18 cellular contexts compared by ENCODE assay signal in genomic region chr1:242178924-242179708, GRCh38.
A peak's percentile ranks its signal among the peaks of the same experiment; 100 is the strongest.
DNase-seq lines count a peak whose midpoint lies in the region; TF ChIP-seq lines count a peak whose summit lies in the region.
"Had no signal": no experiment of that assay in that cellular context is flagged by ENCODE, and none has a peak within 500 bp of the region (broad histone marks: within the 10 kb centered on the region; RNA-seq: fewer than 3 reads in every experiment).

No MANE protein-coding gene starts in this region.

- WGBS in HUES64 = 33% methylated on average over 8 of the region's 8 CpGs

- no peaks in the 10 kb centered on the region for H3K27me3 ChIP-seq in HUES64 (ENCODE audit: insufficient read depth, low read length)
- H3K27me3 ChIP-seq: gastrocnemius medialis, vagina had no signal

- TF ChIP-seq CTCF in foreskin fibroblast (IDR thresholded peaks at IDR 0.05; ENCODE audit: low read depth, low read length) = no peak

- no peaks in the 10 kb centered on the region for H3K36me3 Mint-ChIP-seq in T-helper 2 cell treated with Interferon-gamma antibody and Interleukin-4, amounts not matched to agents 5 μg/mL and 100 μg/mL, for 36 hours (ENCODE audit: low read depth)
- H3K36me3 Mint-ChIP-seq: activated naive CD4-positive, alpha-beta T cell treated with anti-CD3 and anti-CD28 coated beads, Interleukin-2, amount 50 U/mL, for 72 hours; CD4-positive, alpha-beta memory T cell had no signal

- peak overlapping the region; percentile 52 for H3K27ac ChIP-seq in HUES64 (ENCODE audit: low read depth, low read length)
- H3K27ac ChIP-seq: A549, gastrocnemius medialis, vagina had no signal

- no peak overlapping the region for H3K27ac Mint-ChIP-seq in T-helper 2 cell treated with Interferon-gamma antibody and Interleukin-4, amounts not matched to agents 5 μg/mL and 100 μg/mL, for 36 hours
- H3K27ac Mint-ChIP-seq: activated naive CD4-positive, alpha-beta T cell treated with anti-CD3 and anti-CD28 coated beads, Interleukin-2, amount 50 U/mL, for 72 hours; CD4-positive, alpha-beta memory T cell had no signal

- H3K36me3 ChIP-seq in HUES64 (ENCODE audit: insufficient read depth, low read length) = no peaks in the 10 kb centered on the region
- H3K36me3 ChIP-seq: gastrocnemius medialis, vagina had no signal

- no peaks in the 10 kb centered on the region for H3K9me3 ChIP-seq in HUES64 (ENCODE audit: insufficient read depth, low read depth, low read length)
- H3K9me3 ChIP-seq: A549, gastrocnemius medialis, vagina had no signal

- no peak overlapping the region for H3K9ac ChIP-seq in HUES64 (ENCODE audit: low read depth, low read length)

- H3K4me3 Mint-ChIP-seq in T-helper 2 cell treated with Interferon-gamma antibody and Interleukin-4, amounts not matched to agents 5 μg/mL and 100 μg/mL, for 36 hours = no peak overlapping the region
- H3K4me3 Mint-ChIP-seq: CD4-positive, alpha-beta memory T cell had no signal

- peaks cover 6% of the 10 kb centered on the region for H3K9me3 Mint-ChIP-seq in T-helper 2 cell treated with Interferon-gamma antibody and Interleukin-4, amounts not matched to agents 5 μg/mL and 100 μg/mL, for 36 hours

- DNase-seq in NCI-H2107 treated with DMSO at 0.1 percent for 48 hours (lab: John Stamatoyannopoulos, UW; ENCODE audit: unreplicated experiment) (peak; percentile 32), NCI-H2107 (lab: John Stamatoyannopoulos, UW) (no peak), epidermal melanocyte (ENCODE audit: insufficient read length, low spot score) (peak; percentile 44), superior temporal gyrus (ENCODE audit: extremely low spot score) (peak; percentile 88), NCI-H2029 treated with DMSO at 0.1 percent for 48 hours (lab: John Stamatoyannopoulos, UW) (no peak), foreskin fibroblast (no peak)
- DNase-seq in T-helper 2 cell treated with Interferon-gamma antibody and Interleukin-4, amounts not matched to agents 5 μg/mL and 100 μg/mL, for 36 hours (ENCODE audit: low spot score) = no peak
- DNase-seq: activated CD4-positive, alpha-beta T cell treated with anti-CD3 and anti-CD28 coated beads for 1 hour; activated T-cell treated with anti-CD3 and anti-CD28 coated beads, Interleukin-2, amount 50 U/mL, for 1 hour; CD4-positive, alpha-beta memory T cell; gastrocnemius medialis; kidney glomerular epithelial cell; NCI-H526; stimulated activated naive CD8-positive, alpha-beta T cell treated with anti-CD3 and anti-CD28 coated beads, Interleukin-15, Interleukin-2, amounts not matched to agents 100 U/mL and 50 U/mL, for 24 hours had no signal

- H3K4me3 ChIP-seq in HUES64 (ENCODE audit: low read length) (no peak overlapping the region), foreskin fibroblast (ENCODE audit: low read depth in 1 of 2, low read length in 2 of 2) (no peak overlapping the region)
- H3K4me3 ChIP-seq: A549, gastrocnemius medialis, vagina had no signal

- no peaks in the 10 kb centered on the region for H3K4me1 Mint-ChIP-seq in T-helper 2 cell treated with Interferon-gamma antibody and Interleukin-4, amounts not matched to agents 5 μg/mL and 100 μg/mL, for 36 hours (ENCODE audit: low read depth)
- H3K4me1 Mint-ChIP-seq: CD4-positive, alpha-beta memory T cell had no signal

- no peaks in the 10 kb centered on the region for H3K27me3 Mint-ChIP-seq in T-helper 2 cell treated with Interferon-gamma antibody and Interleukin-4, amounts not matched to agents 5 μg/mL and 100 μg/mL, for 36 hours (ENCODE audit: low read depth)

- H3K4me1 ChIP-seq in HUES64 (ENCODE audit: insufficient read depth, low read length) = peaks cover 31% of the 10 kb centered on the region
- H3K4me1 ChIP-seq: A549, gastrocnemius medialis, vagina had no signal

Comparison
In these comparisons a context has a peak if more than half of its experiments do, and no peak if none do; other contexts are left out.
1. DNase-seq: peak in NCI-H2107 treated with DMSO at 0.1 percent for 48 hours (single experiment), epidermal melanocyte (single experiment) and superior temporal gyrus (single experiment); none in NCI-H2107 (single experiment), NCI-H2029 treated with DMSO at 0.1 percent for 48 hours (single experiment), foreskin fibroblast (0 of 2) and T-helper 2 cell treated with Interferon-gamma antibody and Interleukin-4, amounts not matched to agents 5 μg/mL and 100 μg/mL, for 36 hours (single experiment).